In genomic region chr17:7745748-7746470, GRCh38 we compare ENCODE assay signal across 1 cellular context.
A peak's percentile ranks its signal among the peaks of the same experiment; 100 is the strongest.
TF ChIP-seq lines count a peak whose summit lies in the region.

No MANE protein-coding gene starts in this region.

TF ChIP-seq in K562, 482 proteins besides CTCF, POLR2A, EP300 and RAD21:
- TF ChIP-seq DPF2 (IDR thresholded peaks at IDR 0.05), result peak; percentile 42; the same call in 1 of the 2 replicates
- no peak for TF ChIP-seq FOXA3 (CRISPR knock-in tag; conservative IDR thresholded peaks at IDR 0.05 in 1 of 2, IDR thresholded peaks at IDR 0.05 in 1 of 2)
- 0 out of 2 replicates have a peak, but pooled peaks have one; percentile 29 for TF ChIP-seq TOE1 (IDR thresholded peaks at IDR 0.05; ENCODE audit: borderline replicate concordance)
- TF ChIP-seq TOE1 (CRISPR knock-in tag; IDR thresholded peaks at IDR 0.05; ENCODE audit: borderline replicate concordance, low read depth), result no peak
- TF ChIP-seq SMARCA4 (IDR thresholded peaks at IDR 0.05), result 0 out of 2 replicates have a peak, but pooled peaks have one; percentile 17
- no peak for TF ChIP-seq POLR3G (IDR thresholded peaks at IDR 0.05; ENCODE audit: extremely low read depth, insufficient read length, insufficient replicate concordance)
- TF ChIP-seq JUN (IDR thresholded peaks at IDR 0.05; ENCODE audit: borderline replicate concordance, low read depth, low read length), result no peak; the same call in 1 of the 2 replicates
- no peak for TF ChIP-seq JUN (CRISPR knock-in tag; IDR thresholded peaks at IDR 0.05; ENCODE audit: borderline replicate concordance)
- peak; percentile 74 for TF ChIP-seq TFE3 (CRISPR knock-in tag; IDR thresholded peaks at IDR 0.05)
- peak; percentile 34; the same call in 1 of the 2 replicates for TF ChIP-seq CBFA2T2 (conservative IDR thresholded peaks at IDR 0.05)
- TF ChIP-seq CBX1 (IDR thresholded peaks at IDR 0.05; ENCODE audit: low read depth), result no peak
- 0 out of 2 replicates have a peak, but pooled peaks have one; percentile 30 for TF ChIP-seq SMARCC2 (IDR thresholded peaks at IDR 0.05; ENCODE audit: low read depth)
- no peak for TF ChIP-seq HNRNPH1 (optimal IDR thresholded peaks at IDR 0.05; ENCODE audit: low read depth, low read length)
- TF ChIP-seq JUND (IDR thresholded peaks at IDR 0.05; ENCODE audit: borderline replicate concordance, low read depth, low read length), result peak; percentile 74; the same call in 1 of the 2 replicates
- TF ChIP-seq JUND (tag; IDR thresholded peaks at IDR 0.05; ENCODE audit: borderline replicate concordance, low read depth, low read length), result peak; percentile 78; the same call in 2 of the 3 replicates
- no peak for TF ChIP-seq MCM3 (IDR thresholded peaks at IDR 0.05)
- no peak for TF ChIP-seq ZNF592 (IDR thresholded peaks at IDR 0.05)
- TF ChIP-seq BCOR (IDR thresholded peaks at IDR 0.05), result no peak
- TF ChIP-seq FOSL1 (tag; conservative IDR thresholded peaks at IDR 0.05), result peak; percentile 76
- TF ChIP-seq CEBPG (CRISPR knock-in tag; IDR thresholded peaks at IDR 0.05), result no peak
- peak; percentile 6 to 68; a peak in 2 of 4 replicates for TF ChIP-seq CEBPG (tag; conservative IDR thresholded peaks at IDR 0.05 in 1 of 2, IDR thresholded peaks at IDR 0.05 in 1 of 2)
- no peak for TF ChIP-seq ZNF57 (CRISPR knock-in tag; IDR thresholded peaks at IDR 0.05)
- TF ChIP-seq ATF3 (IDR thresholded peaks at IDR 0.05), result peak; percentile 85
- TF ChIP-seq ATF3 (CRISPR knock-in tag; conservative IDR thresholded peaks at IDR 0.05), result no peak
- TF ChIP-seq USF1 (CRISPR knock-in tag; IDR thresholded peaks at IDR 0.05), result peak; percentile 66
- no peak for TF ChIP-seq SREBF1 (IDR thresholded peaks at IDR 0.05; ENCODE audit: borderline replicate concordance, low read depth, low read length)
- TF ChIP-seq USF2 (CRISPR knock-in tag; IDR thresholded peaks at IDR 0.05), result peak; percentile 75
- TF ChIP-seq ZNF133 (CRISPR knock-in tag; IDR thresholded peaks at IDR 0.05), result no peak
- peak; percentile 85 for TF ChIP-seq RAD51 (IDR thresholded peaks at IDR 0.05; ENCODE audit: borderline replicate concordance, low read depth)
- TF ChIP-seq CHD7 (IDR thresholded peaks at IDR 0.05; ENCODE audit: low read depth, low read length), result no peak
